In the genomic region with DNA sequence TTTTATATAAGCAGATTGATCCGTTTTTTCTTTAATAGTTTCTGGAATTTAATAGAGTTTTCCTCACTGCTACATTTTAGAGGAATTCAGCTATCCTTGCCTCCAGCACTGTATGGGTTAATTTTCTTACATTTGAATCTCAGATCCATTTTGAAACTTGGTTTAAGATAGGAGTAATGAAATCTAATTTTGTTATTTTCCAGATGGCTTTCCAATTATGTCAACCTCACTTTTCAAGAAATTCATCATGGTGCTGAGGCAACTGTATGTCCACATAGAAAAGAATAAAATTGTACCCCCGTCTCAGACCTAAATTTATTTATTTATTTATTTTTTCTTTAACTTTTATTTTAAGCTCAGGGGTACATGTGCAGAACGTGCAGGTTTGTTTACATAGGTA, we compare ENCODE assay signal across 6 cellular contexts.
"Had no signal": no experiment of that assay in that cellular context is flagged by ENCODE, and none has a peak within 500 bp of the region (broad histone marks: within the 10 kb centered on the region; RNA-seq: fewer than 3 reads in every experiment).

No MANE protein-coding gene starts in this region.

- ATAC-seq: HepG2, K562 had no signal

- H3K4me3 ChIP-seq: K562 had no signal

- H3K27ac Mint-ChIP-seq: IgD-negative memory B cell had no signal

- H3K4me1 Mint-ChIP-seq: IgD-negative memory B cell had no signal

- H3K27ac ChIP-seq: HL-60 had no signal

- DNase-seq: IMR-90, KBM-7 had no signal

- H3K27me3 Mint-ChIP-seq: IgD-negative memory B cell had no signal
